8 cellular contexts compared by ENCODE assay signal in genomic region chr11:62340269-62340901, GRCh38. TPM values are rescaled to one million over a fixed set of nuclear protein-coding genes. Genes with fewer than 3 reads are reported as not detected.
DNase-seq lines count a peak whose midpoint lies in the region; ATAC-seq, FAIRE-seq and TF ChIP-seq lines count a peak whose summit lies in the region.

No MANE protein-coding gene starts in this region.

- H3K79me2 ChIP-seq in K562 (ENCODE audit: control insufficient read depth, insufficient read depth, low read length): 0 out of 3 replicates have a peak, but pooled peaks cover 2% of the 10 kb centered on the region

- H3K4me3 Mint-ChIP-seq in T-helper 2 cell treated with Interferon-gamma antibody and Interleukin-4, amounts not matched to agents 5 μg/mL and 100 μg/mL, for 36 hours: no peak overlapping the region
- H3K4me3 Mint-ChIP-seq in immature natural killer cell: peak overlapping the region in 1 of 5 donors; percentile 14

- peak; percentile 61; the same call in 2 of the 3 replicates for ATAC-seq in K562
- ATAC-seq in GM21367 (IDR thresholded peaks at IDR 0.05; ENCODE audit: unreplicated experiment): no peak

- no peaks in the 10 kb centered on the region for H3K9me3 Mint-ChIP-seq in T-helper 2 cell treated with Interferon-gamma antibody and Interleukin-4, amounts not matched to agents 5 μg/mL and 100 μg/mL, for 36 hours
- H3K9me3 Mint-ChIP-seq in immature natural killer cell: no peaks in the 10 kb centered on the region

- H3K27me3 ChIP-seq in K562 (ENCODE audit: control insufficient read depth in 2 of 2, insufficient read depth in 2 of 2, low read length in 2 of 2): no peaks in the 10 kb centered on the region

- H3K9me1 ChIP-seq in K562 (ENCODE audit: control insufficient read depth, insufficient read depth, low read length): no peaks in the 10 kb centered on the region

- no peak overlapping the region for H2AFZ ChIP-seq in K562 (ENCODE audit: low read depth, low read length)

- H3K36me3 ChIP-seq in K562 (ENCODE audit: control insufficient read depth, insufficient read depth, low read length): peaks cover 3% of the 10 kb centered on the region; the same call in 1 of the 3 replicates

- no peak overlapping the region for H3K9ac ChIP-seq in K562 (ENCODE audit: insufficient read depth in 1 of 2, low read depth in 2 of 2, low read length in 2 of 2)

- peak; percentile 75 to 83 (median 77) for TF ChIP-seq CTCF in K562 (IDR thresholded peaks at IDR 0.05 in 2 of 3, conservative IDR thresholded peaks at IDR 0.05 in 1 of 3; ENCODE audit: insufficient read depth in 2 of 3, low read depth in 1 of 3, low read length in 3 of 3)

- intact Hi-C loops in K562 (cut with micrococcal nuclease): loop anchor here (1.0 kb wide), 1 partner anchor 38 kb away; no protein-coding TSS in a partner anchor

- 59% methylated on average over 6 of the region's 6 CpGs for WGBS in K562 (ENCODE audit: insufficient coverage, low coverage, missing lambda C conversion rate)

- H3K9me3 ChIP-seq in K562 (replicated peaks; ENCODE audit: control insufficient read depth, insufficient read depth, low read depth, low read length): no peaks in the 10 kb centered on the region

- CTCF ChIA-PET in K562 (lab: Yijun Ruan, JAX; ENCODE audit: low intra/inter-chr PET ratio): interaction anchor here (0.7 to 2.7 kb wide), 3 partner anchors 38 to 91 kb away, joined by 4 to 17 read pairs (median 7); no protein-coding TSS in a partner anchor

- no peak for TF ChIP-seq POLR2A in K562 (conservative IDR thresholded peaks at IDR 0.05)

- peaks cover 19% of the 10 kb centered on the region for H3K27me3 Mint-ChIP-seq in T-helper 2 cell treated with Interferon-gamma antibody and Interleukin-4, amounts not matched to agents 5 μg/mL and 100 μg/mL, for 36 hours (ENCODE audit: low read depth)
- H3K27me3 Mint-ChIP-seq in immature natural killer cell (ENCODE audit: low read depth in 3 of 3): peaks cover 5 to 13% (median 12%) of the 10 kb centered on the region in 3 donors

- no peak overlapping the region for H3K4me3 ChIP-seq in K562

- peaks cover 12% of the 10 kb centered on the region for H3K4me1 Mint-ChIP-seq in T-helper 2 cell treated with Interferon-gamma antibody and Interleukin-4, amounts not matched to agents 5 μg/mL and 100 μg/mL, for 36 hours (ENCODE audit: low read depth)
- peaks cover 10 to 37% of the 10 kb centered on the region in 2 donors for H3K4me1 Mint-ChIP-seq in immature natural killer cell

- no peaks in the 10 kb centered on the region for H4K20me1 ChIP-seq in K562 (replicated peaks; ENCODE audit: control insufficient read depth, insufficient read depth, low read length)

- DNase-seq in DMS79 (lab: John Stamatoyannopoulos, UW) (peak; percentile 27), LHCN-M2 (ENCODE audit: low read depth) (peak; percentile 34), K562 (ENCODE audit: extremely low read depth in 1 of 4, low spot score in 3 of 4) (peak; percentile 19 to 71 (median 34)), immature natural killer cell (peak; percentile 52 to 68 (median 55)), amniotic stem cell (lab: John Stamatoyannopoulos, UW) (no peak)
- peak; percentile 30 for DNase-seq in T-helper 2 cell treated with Interferon-gamma antibody and Interleukin-4, amounts not matched to agents 5 μg/mL and 100 μg/mL, for 36 hours (ENCODE audit: low spot score)
- peak; percentile 17 to 44 for DNase-seq in stimulated activated CD4-positive, alpha-beta T cell treated with anti-CD3 and anti-CD28 coated beads, Interleukin-15, amount 100 ng/mL, for 48 hours (ENCODE audit: low read depth in 2 of 2)

- no peak overlapping the region for H3K27ac ChIP-seq in K562 (ENCODE audit: extremely low read depth, low read depth, low read length)

- H3K36me3 Mint-ChIP-seq in T-helper 2 cell treated with Interferon-gamma antibody and Interleukin-4, amounts not matched to agents 5 μg/mL and 100 μg/mL, for 36 hours (ENCODE audit: low read depth): no peaks in the 10 kb centered on the region
- H3K36me3 Mint-ChIP-seq in immature natural killer cell: no peaks in the 10 kb centered on the region

- in situ Hi-C loops in K562 (cut with MboI): no loop called here

- POLR2A ChIA-PET in K562 (lab: Yijun Ruan, JAX): interaction anchor here (1.0 to 1.2 kb wide), 2 partner anchors 10 to 450 kb away, joined by 3 to 4 read pairs; no protein-coding TSS in a partner anchor

- TF ChIP-seq RAD21 in K562 (CRISPR knock-in tag; conservative IDR thresholded peaks at IDR 0.05 in 1 of 2, IDR thresholded peaks at IDR 0.05 in 1 of 2): peak; percentile 65 to 79

- no peak overlapping the region for H3K27ac Mint-ChIP-seq in T-helper 2 cell treated with Interferon-gamma antibody and Interleukin-4, amounts not matched to agents 5 μg/mL and 100 μg/mL, for 36 hours
- H3K27ac Mint-ChIP-seq in immature natural killer cell: no peak overlapping the region

- FAIRE-seq in K562 (lab: Jason Lieb, UNC): peak; percentile 83

- H3K4me1 ChIP-seq in K562 (replicated peaks in 1 of 2; ENCODE audit: control insufficient read depth in 2 of 2, insufficient read depth in 2 of 2, low read length in 2 of 2): peaks cover 4 to 21% of the 10 kb centered on the region in 2 experiments; a peak in 4 of 5 replicates

- H3K4me2 ChIP-seq in K562 (ENCODE audit: insufficient read depth, low read length): no peak overlapping the region

- BruUV-seq in K562 (replicated peaks; lab: Mats Ljungman, UMichigan): no TSS peak

- no peak for TF ChIP-seq EP300 in K562 (IDR thresholded peaks at IDR 0.05; ENCODE audit: low read length)

RNA-seq across cellular contexts. Expression of gene ASRGL1, which starts 3.1 kb away (rescaled TPM):
- total RNA-seq in LHCN-M2 (2014; rRNA removed) (0.32 TPM in 1 of 2 replicates, not detected in the other), K562 (2014; rRNA removed) (18.0 and 23.0 TPM in 2 replicates), K562 (2014; rRNA removed; fragmentation: Illumina TruSeq; extraction: Trizol) (10.7 and 11.2 TPM in 2 replicates), K562 (2015; rRNA removed; fragmentation: Illumina TruSeq; extraction: Trizol) (9.2 and 9.8 TPM in 2 replicates), K562 (2021) (15.9 and 18.3 TPM in 2 replicates)
- 0.94 TPM for polyA plus RNA-seq in LHCN-M2 (2012)
- 15.0 and 21.6 TPM in 2 replicates for total RNA-seq in K562 (2011; cell fraction: chromatin; rRNA removed; ENCODE audit: low replicate concordance)
- 10.9 and 13.8 TPM in 2 replicates for total RNA-seq in K562 (2011; cell fraction: nucleolus; rRNA removed)
- total RNA-seq in K562 (2011; cell fraction: nucleoplasm; rRNA removed): 15.8 and 16.5 TPM in 2 replicates
- polyA plus RNA-seq in K562 (2011; rRNA removed) (10.9 and 17.4 TPM in 2 replicates), K562 (2014; fragmentation: Illumina TruSeq; extraction: Trizol) (8.7 and 9.9 TPM in 2 replicates), K562 (2014; fragmentation: Nextera tagmentation; extraction: Ambion mirVana) (1 to 10 TPM; 3.1 to 4.3 TPM), K562 (2014; rRNA removed) (13.0 and 14.4 TPM in 2 replicates), immature natural killer cell (10 to 100 TPM in 1 of 3 donors, 1 to 10 TPM in 2; 3.2 to 11.2 (median 8.1) TPM)
- 8.5 and 10.0 TPM in 2 replicates for polyA plus RNA-seq in K562 (2011; cell fraction: cytosol; rRNA removed)
- 20.6 and 22.2 TPM in 2 replicates for polyA plus RNA-seq in K562 (2011; cell fraction: nucleus; rRNA removed)
- 18.8 and 21.4 TPM in 2 replicates for polyA plus RNA-seq in K562 (2012)
- 6.6 and 9.4 TPM in 2 replicates for polyA minus RNA-seq in K562 (2011; rRNA and poly(A)+ RNA removed)
- 3.1 and 3.7 TPM in 2 replicates for polyA minus RNA-seq in K562 (2011; cell fraction: cytosol; rRNA and poly(A)+ RNA removed)
- 4.7 and 7.2 TPM in 2 replicates for polyA minus RNA-seq in K562 (2011; cell fraction: nucleus; rRNA and poly(A)+ RNA removed)

RNA-seq across cellular contexts. Expression of gene SCGB1D4, which starts 41.5 kb away (rescaled TPM):
- total RNA-seq in LHCN-M2 (2014; rRNA removed) (not detected in 2 replicates), K562 (2014; rRNA removed) (not detected in 2 replicates), K562 (2014; rRNA removed; fragmentation: Illumina TruSeq; extraction: Trizol) (not detected in 2 replicates), K562 (2015; rRNA removed; fragmentation: Illumina TruSeq; extraction: Trizol) (not detected in 2 replicates), K562 (2021) (not detected in 2 replicates)
- not detected for polyA plus RNA-seq in LHCN-M2 (2012)
- not detected in 2 replicates for total RNA-seq in K562 (2011; cell fraction: chromatin; rRNA removed; ENCODE audit: low replicate concordance)
- not detected in 2 replicates for total RNA-seq in K562 (2011; cell fraction: nucleolus; rRNA removed)
- not detected in 2 replicates for total RNA-seq in K562 (2011; cell fraction: nucleoplasm; rRNA removed)
- polyA plus RNA-seq in K562 (2011; rRNA removed) (not detected in 2 replicates), K562 (2014; fragmentation: Illumina TruSeq; extraction: Trizol) (not detected in 2 replicates), K562 (2014; fragmentation: Nextera tagmentation; extraction: Ambion mirVana) (not detected), K562 (2014; rRNA removed) (not detected in 2 replicates), immature natural killer cell (not detected)
- polyA plus RNA-seq in K562 (2011; cell fraction: cytosol; rRNA removed): not detected in 2 replicates
- polyA plus RNA-seq in K562 (2011; cell fraction: nucleus; rRNA removed): not detected in 2 replicates
- polyA plus RNA-seq in K562 (2012): not detected in 2 replicates
- polyA minus RNA-seq in K562 (2011; rRNA and poly(A)+ RNA removed): not detected in 2 replicates
- not detected in 2 replicates for polyA minus RNA-seq in K562 (2011; cell fraction: cytosol; rRNA and poly(A)+ RNA removed)
- polyA minus RNA-seq in K562 (2011; cell fraction: nucleus; rRNA and poly(A)+ RNA removed): not detected in 2 replicates
